In the genomic region with DNA sequence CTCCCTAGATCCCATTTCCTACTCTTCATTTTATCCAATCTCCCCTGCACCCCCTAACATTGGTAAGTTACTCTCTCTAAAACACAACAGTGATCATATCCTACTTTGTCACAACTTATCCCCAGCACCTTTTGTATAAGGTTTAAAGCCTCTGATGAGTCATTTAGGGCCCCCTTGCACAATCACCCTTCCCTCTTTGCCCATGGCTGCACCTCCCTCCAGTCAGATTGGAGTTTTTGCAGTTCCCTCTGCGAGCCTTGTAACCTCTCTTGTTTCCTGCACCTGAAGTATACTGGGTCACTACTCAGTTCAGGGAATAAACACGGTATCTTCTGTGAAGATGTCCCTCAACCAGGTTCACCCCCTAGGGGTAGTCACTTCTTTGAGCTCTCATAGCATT, we compare ENCODE assay signal across 18 cellular contexts. TPM values are rescaled to one million over a fixed set of nuclear protein-coding genes. Genes with fewer than 3 reads are reported as not detected.
A peak's percentile ranks its signal among the peaks of the same experiment; 100 is the strongest.
DNase-seq lines count a peak whose midpoint lies in the region; ATAC-seq and TF ChIP-seq lines count a peak whose summit lies in the region.
"Had no signal": no experiment of that assay in that cellular context is flagged by ENCODE, and none has a peak within 500 bp of the region (broad histone marks: within the 10 kb centered on the region; RNA-seq: fewer than 3 reads in every experiment).

No MANE protein-coding gene starts in this region.

- H3K4me1 Mint-ChIP-seq in stimulated activated effector memory CD8-positive, alpha-beta T cell treated with anti-CD3 and anti-CD28 coated beads, Interleukin-12 subunit alpha, Interleukin-12 subunit beta, amount 100 ng/mL, for 72 hours: peaks cover 16% of the 10 kb centered on the region
- H3K4me1 Mint-ChIP-seq in CD4-positive, alpha-beta memory T cell: peaks cover 9 to 14% (median 11%) of the 10 kb centered on the region in 4 donors

- H2BK5ac ChIP-seq in mesenchymal stem cell (ENCODE audit: low read depth, low read length, poor library complexity, severe bottlenecking): no peak overlapping the region

- peaks cover 0 to 37% of the 10 kb centered on the region in 2 experiments for H3K27me3 ChIP-seq in mesenchymal stem cell (ENCODE audit: control insufficient read depth in 1 of 2, insufficient read depth in 1 of 2, low read length in 2 of 2)
- no peaks in the 10 kb centered on the region for H3K27me3 ChIP-seq in CD4-positive, alpha-beta memory T cell (ENCODE audit: insufficient read depth, low read length)
- H3K27me3 ChIP-seq: body of pancreas, gastrocnemius medialis had no signal

- no peak overlapping the region for H3K14ac ChIP-seq in mesenchymal stem cell (ENCODE audit: low read length in 2 of 2)

- no peak overlapping the region for H3K4ac ChIP-seq in mesenchymal stem cell (ENCODE audit: low read depth in 1 of 2, low read length in 2 of 2)

- no peak overlapping the region for H2BK120ac ChIP-seq in mesenchymal stem cell (ENCODE audit: low read depth, low read length)

- H4K91ac ChIP-seq in mesenchymal stem cell (ENCODE audit: low read length): no peak overlapping the region

- no peaks in the 10 kb centered on the region for H3K9me3 ChIP-seq in mesenchymal stem cell (ENCODE audit: control insufficient read depth, low read length)
- no peaks in the 10 kb centered on the region for H3K9me3 ChIP-seq in CD4-positive, alpha-beta memory T cell (ENCODE audit: control insufficient read depth in 1 of 2, low read length in 2 of 2)
- H3K9me3 ChIP-seq: body of pancreas, gastrocnemius medialis had no signal

- H3K36me3 ChIP-seq in mesenchymal stem cell (ENCODE audit: control insufficient read depth in 1 of 2, insufficient read depth in 2 of 2, low read depth in 1 of 2, low read length in 2 of 2): no peaks in the 10 kb centered on the region
- no peaks in the 10 kb centered on the region for H3K36me3 ChIP-seq in CD4-positive, alpha-beta memory T cell (ENCODE audit: insufficient read depth, low read length)
- H3K36me3 ChIP-seq: gastrocnemius medialis had no signal

- H3K4me3 ChIP-seq in mesenchymal stem cell (ENCODE audit: insufficient read depth in 1 of 2, low read depth in 1 of 2, low read length in 2 of 2): no peak overlapping the region
- H3K4me3 ChIP-seq in CD4-positive, alpha-beta memory T cell (ENCODE audit: low read length in 2 of 2): no peak overlapping the region
- H3K4me3 ChIP-seq: body of pancreas, gastrocnemius medialis had no signal

- peaks cover 5 to 12% of the 10 kb centered on the region in 2 donors for H3K27me3 Mint-ChIP-seq in CD4-positive, alpha-beta memory T cell

- H2AK5ac ChIP-seq in mesenchymal stem cell (ENCODE audit: low read length, severe bottlenecking): no peak overlapping the region

- DNase-seq in EL (peak; percentile 41), SKM-1 (lab: John Stamatoyannopoulos, UW; ENCODE audit: unreplicated experiment) (peak; percentile 53), mesenchymal stem cell (peak; percentile 3), NCI-H82 (lab: John Stamatoyannopoulos, UW) (no peak), NCI-H2107 treated with DMSO at 0.1 percent for 48 hours (lab: John Stamatoyannopoulos, UW; ENCODE audit: unreplicated experiment) (no peak)
- DNase-seq in stimulated activated effector memory CD8-positive, alpha-beta T cell treated with anti-CD3 and anti-CD28 coated beads, Interleukin-12 subunit alpha, Interleukin-12 subunit beta, amount 100 ng/mL, for 72 hours (ENCODE audit: low spot score in 2 of 2): no peak
- no peak for DNase-seq in CD4-positive, alpha-beta memory T cell
- DNase-seq: activated gamma-delta T cell; effector CD8-positive, alpha-beta T cell; IMR-90; NCI-H1930; Right ventricle myocardium superior; stimulated activated CD4-positive, alpha-beta T cell treated with anti-CD3 and anti-CD28 coated beads, Interleukin-12 subunit alpha, Interleukin-12 subunit beta, amount 100 ng/mL, for 4 hours had no signal

- H3K4me1 ChIP-seq in mesenchymal stem cell (ENCODE audit: control insufficient read depth, insufficient read depth, low read depth, low read length): no peaks in the 10 kb centered on the region
- H3K4me1 ChIP-seq in CD4-positive, alpha-beta memory T cell (ENCODE audit: insufficient read depth, low read length): peaks cover 13% of the 10 kb centered on the region
- H3K4me1 ChIP-seq: gastrocnemius medialis had no signal

- intact Hi-C loops in CD4-positive, alpha-beta memory T cell (cut with micrococcal nuclease): no loop called here

- ATAC-seq in stimulated activated effector memory CD8-positive, alpha-beta T cell treated with anti-CD3 and anti-CD28 coated beads, Interleukin-12 subunit alpha, Interleukin-12 subunit beta, amount 100 ng/mL, for 72 hours: no peak
- ATAC-seq: body of pancreas had no signal

- H2BK12ac ChIP-seq in mesenchymal stem cell (ENCODE audit: low read length in 2 of 2): no peak overlapping the region

- H4K8ac ChIP-seq in mesenchymal stem cell (ENCODE audit: low read length): no peak overlapping the region

- TF ChIP-seq EP300 in Ishikawa (IDR thresholded peaks at IDR 0.05; ENCODE audit: borderline replicate concordance): no peak

- H3K27ac ChIP-seq in mesenchymal stem cell (ENCODE audit: low read length, poor library complexity, severe bottlenecking): no peak overlapping the region
- H3K27ac ChIP-seq in CD4-positive, alpha-beta memory T cell (ENCODE audit: low read depth, low read length): no peak overlapping the region
- H3K27ac ChIP-seq: body of pancreas, C4-2B, gastrocnemius medialis had no signal

- no peak overlapping the region for H3K23ac ChIP-seq in mesenchymal stem cell (ENCODE audit: low read length in 2 of 2)

- no peaks in the 10 kb centered on the region for H3K79me1 ChIP-seq in mesenchymal stem cell (replicated peaks; ENCODE audit: low read length, poor library complexity, severe bottlenecking)

- H3K36me3 Mint-ChIP-seq in stimulated activated effector memory CD8-positive, alpha-beta T cell treated with anti-CD3 and anti-CD28 coated beads, Interleukin-12 subunit alpha, Interleukin-12 subunit beta, amount 100 ng/mL, for 72 hours: no peaks in the 10 kb centered on the region
- H3K36me3 Mint-ChIP-seq in CD4-positive, alpha-beta memory T cell: no peaks in the 10 kb centered on the region

- H2AFZ ChIP-seq in mesenchymal stem cell (ENCODE audit: low read depth, low read length): no peak overlapping the region

- no peak overlapping the region for H3K27ac Mint-ChIP-seq in stimulated activated effector memory CD8-positive, alpha-beta T cell treated with anti-CD3 and anti-CD28 coated beads, Interleukin-12 subunit alpha, Interleukin-12 subunit beta, amount 100 ng/mL, for 72 hours
- no peak overlapping the region for H3K27ac Mint-ChIP-seq in CD4-positive, alpha-beta memory T cell
- H3K27ac Mint-ChIP-seq: progenitor cell of endocrine pancreas had no signal

- H3K9me3 Mint-ChIP-seq in stimulated activated effector memory CD8-positive, alpha-beta T cell treated with anti-CD3 and anti-CD28 coated beads, Interleukin-12 subunit alpha, Interleukin-12 subunit beta, amount 100 ng/mL, for 72 hours: peaks cover 4% of the 10 kb centered on the region
- peaks cover 0 to 11% (median 4%) of the 10 kb centered on the region in 8 donors for H3K9me3 Mint-ChIP-seq in CD4-positive, alpha-beta memory T cell

- no peak overlapping the region for H3K4me3 Mint-ChIP-seq in stimulated activated effector memory CD8-positive, alpha-beta T cell treated with anti-CD3 and anti-CD28 coated beads, Interleukin-12 subunit alpha, Interleukin-12 subunit beta, amount 100 ng/mL, for 72 hours
- no peak overlapping the region for H3K4me3 Mint-ChIP-seq in CD4-positive, alpha-beta memory T cell

- no peak for TF ChIP-seq RAD21 in Ishikawa (IDR thresholded peaks at IDR 0.05; ENCODE audit: low read depth)

- no peak overlapping the region for H3K9ac ChIP-seq in mesenchymal stem cell (ENCODE audit: low read length)

- CTCF ChIA-PET in CD4-positive, alpha-beta memory T cell (lab: Charles Lee; ENCODE audit: partially characterized antibody): no interaction called here

- H3K4me2 ChIP-seq in mesenchymal stem cell (ENCODE audit: low read length, poor library complexity, severe bottlenecking): no peak overlapping the region

- H3K18ac ChIP-seq in mesenchymal stem cell (ENCODE audit: low read depth in 1 of 2, low read length in 2 of 2): no peak overlapping the region

- no peak overlapping the region for H2BK15ac ChIP-seq in mesenchymal stem cell (ENCODE audit: low read depth, poor library complexity, severe bottlenecking)

- POLR2A ChIA-PET in CD4-positive, alpha-beta memory T cell (lab: Charles Lee; ENCODE audit: partially characterized antibody): no interaction called here

- WGBS in mesenchymal stem cell: 91% methylated on average over 2 of the region's 2 CpGs

TF ChIP-seq in Ishikawa, 13 proteins besides CTCF, POLR2A, EP300 and RAD21:
- TF ChIP-seq EGR1 (IDR thresholded peaks at IDR 0.05) (no peak), TCF12 (IDR thresholded peaks at IDR 0.05; ENCODE audit: low read depth) (no peak), CEBPB (IDR thresholded peaks at IDR 0.05) (peak; percentile 97), TAF1 (IDR thresholded peaks at IDR 0.05; ENCODE audit: low read depth) (no peak), ZBTB7A (IDR thresholded peaks at IDR 0.05; ENCODE audit: low read depth) (no peak), YY1 (IDR thresholded peaks at IDR 0.05; ENCODE audit: low read depth) (no peak)

RNA-seq across cellular contexts. Expression of gene ADRB1, which starts 55.9 kb away (rescaled TPM):
- 0.11 TPM for polyA plus RNA-seq in mesenchymal stem cell (2013, experiment 1 of 2)
- polyA plus RNA-seq in mesenchymal stem cell (2013, experiment 2 of 2): 0.18 TPM
- not detected for total RNA-seq in CD4-positive, alpha-beta memory T cell
- not detected for polyA plus RNA-seq in CD4-positive, alpha-beta memory T cell
- total RNA-seq: IMR-90, progenitor cell of endocrine pancreas had no signal
- polyA plus RNA-seq: IMR-90 had no signal

Comparison
In these comparisons a context has a peak if more than half of its experiments do, and no peak if none do; other contexts are left out.
1. DNase-seq: peak in EL (single experiment), SKM-1 (single experiment) and mesenchymal stem cell (single experiment); none in NCI-H82 (single experiment), stimulated activated effector memory CD8-positive, alpha-beta T cell treated with anti-CD3 and anti-CD28 coated beads, Interleukin-12 subunit alpha, Interleukin-12 subunit beta, amount 100 ng/mL, for 72 hours (0 of 2), CD4-positive, alpha-beta memory T cell (0 of 5) and NCI-H2107 treated with DMSO at 0.1 percent for 48 hours (single experiment).